In the genomic region with DNA sequence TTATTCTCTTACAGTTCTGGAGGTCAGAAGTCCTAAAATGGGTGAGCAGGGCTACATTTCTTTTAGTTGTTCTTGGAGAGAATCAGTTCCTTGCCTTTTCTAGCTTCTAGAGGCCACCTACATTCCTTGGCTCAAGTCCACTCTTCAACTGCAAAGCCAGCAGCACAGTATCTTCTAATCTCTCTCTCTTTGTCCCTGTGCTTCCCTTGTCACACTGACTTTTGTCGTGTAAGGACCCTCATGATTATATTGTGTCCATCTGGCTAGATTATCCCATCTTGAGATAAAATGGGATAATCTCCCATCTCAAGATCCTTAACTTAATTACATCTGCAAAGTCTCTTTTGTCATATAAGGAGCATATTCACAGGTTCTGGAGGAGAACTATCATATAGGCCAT, we compare ENCODE assay signal across 23 cellular contexts.
"Had no signal": no experiment of that assay in that cellular context is flagged by ENCODE, and none has a peak within 500 bp of the region (broad histone marks: within the 10 kb centered on the region; RNA-seq: fewer than 3 reads in every experiment).

No MANE protein-coding gene starts in this region.

- ATAC-seq: K562, T-cell had no signal

- DNase-seq: Kasumi-1; MM.1S; NCI-H1092 treated with DMSO at 0.1 percent for 48 hours; NCI-H1436; NCI-H187; NCI-H2029; NCI-H2081 treated with DMSO at 0.1 percent for 48 hours; NCI-H2171; NCI-H345; NCI-H446 treated with DMSO at 0.1 percent for 48 hours; NCI-H510A treated with DMSO at 0.1 percent for 48 hours; NCI-H526; NK-92 treated with Interleukin-12 subunit alpha and Interleukin-12 subunit beta, amount 100 ng/mL, for 24 hours; OCI-M1; Right ventricle myocardium superior; RPMI8226; SIG-M5; SK-N-SH; SW 1271; T-cell had no signal

- FAIRE-seq: HTR-8/SVneo, K562, RCC 7860 had no signal
